20 cellular contexts compared by ENCODE assay signal in genomic region chr7:129634361-129635034, GRCh38.
"Had no signal": no experiment of that assay in that cellular context is flagged by ENCODE, and none has a peak within 500 bp of the region (broad histone marks: within the 10 kb centered on the region; RNA-seq: fewer than 3 reads in every experiment).

No MANE protein-coding gene starts in this region.

- H3K9me3 Mint-ChIP-seq: activated B cell treated with CpG ODN at 0.5 μM for 24 hours; activated T-helper 2 cell treated with anti-CD3 and anti-CD28 coated beads, Interferon-gamma antibody, Interleukin-2, Interleukin-4, amounts not matched to agents 10 μg/mL and 5 μg/mL and 100 μg/mL, durations not matched to agents 14 hours and 24 hours and 36 hours; neural progenitor cell had no signal

- H2AFZ ChIP-seq: neural progenitor cell had no signal

- FAIRE-seq: TTC549 had no signal

- H3K9me3 ChIP-seq: body of pancreas, colonic mucosa, ovary, stomach, thoracic aorta, upper lobe of right lung had no signal

- H3K4me3 Mint-ChIP-seq: activated B cell treated with CpG ODN at 0.5 μM for 24 hours, neural progenitor cell, T-helper 17 cell had no signal

- H3K27me3 Mint-ChIP-seq: activated B cell treated with CpG ODN at 0.5 μM for 24 hours, T-helper 17 cell had no signal

- ATAC-seq: body of pancreas, upper lobe of right lung had no signal

- H3K4me3 ChIP-seq: body of pancreas, colonic mucosa, neural progenitor cell, ovary, stomach, thoracic aorta, upper lobe of right lung had no signal

- H3K36me3 ChIP-seq: colonic mucosa, neural progenitor cell, ovary, stomach, thoracic aorta, upper lobe of right lung had no signal

- H3K27ac ChIP-seq: body of pancreas, colonic mucosa, ovary, stomach, thoracic aorta, upper lobe of right lung had no signal

- DNase-seq: activated B cell treated with CpG ODN at 0.5 μM for 24 hours; activated CD4-positive, alpha-beta T cell treated with anti-CD3 and anti-CD28 coated beads for 48 hours; activated CD8-positive, alpha-beta memory T cell treated with anti-CD3 and anti-CD28 coated beads, Interleukin-2, amount 50 U/mL, for 48 hours; activated naive CD4-positive, alpha-beta T cell treated with anti-CD3 and anti-CD28 coated beads, Interleukin-2, amount 50 U/mL, for 16 hours; amygdala; body of pancreas; caudate nucleus; colonic mucosa; foreskin fibroblast; glutamatergic neuron; kidney glomerular epithelial cell; ovary; stimulated activated CD4-positive, alpha-beta T cell treated with anti-CD3 and anti-CD28 coated beads, Interleukin-1b, Interleukin-23, amount 100 ng/mL, for 48 hours; stomach; T-helper 17 cell; upper lobe of right lung had no signal

- H3K9ac ChIP-seq: neural progenitor cell had no signal

- H3K4me1 ChIP-seq: colonic mucosa, upper lobe of right lung had no signal

- H3K27me3 ChIP-seq: body of pancreas, colonic mucosa, neural progenitor cell, ovary, stomach, upper lobe of right lung had no signal

- H3K4me2 ChIP-seq: neural progenitor cell had no signal

- H3K27ac Mint-ChIP-seq: activated B cell treated with CpG ODN at 0.5 μM for 24 hours; activated T-helper 2 cell treated with anti-CD3 and anti-CD28 coated beads, Interferon-gamma antibody, Interleukin-2, Interleukin-4, amounts not matched to agents 10 μg/mL and 5 μg/mL and 100 μg/mL, durations not matched to agents 14 hours and 24 hours and 36 hours; neural progenitor cell had no signal
